ENCODE assay signal across 1 cellular context in the genomic region with DNA sequence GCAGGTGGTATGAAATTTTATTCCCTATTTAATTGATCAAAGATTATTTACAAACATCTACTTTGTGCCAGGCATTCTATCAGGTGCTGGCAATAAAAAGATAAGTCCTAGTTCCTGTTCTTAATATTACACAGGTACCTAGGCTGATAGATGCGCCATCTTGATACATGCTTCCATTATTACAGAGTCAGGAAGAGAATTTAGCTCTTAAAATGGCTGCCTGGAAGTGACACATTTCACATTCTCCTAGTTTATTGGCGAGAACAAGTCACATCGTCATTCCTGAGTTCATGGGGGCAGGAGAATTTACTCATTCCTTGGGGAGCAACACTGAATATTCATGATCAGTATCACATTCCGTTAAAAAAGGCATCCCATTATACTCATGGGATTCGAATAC.
TF ChIP-seq lines count a peak whose summit lies in the region.

No MANE protein-coding gene starts in this region.

TF ChIP-seq in SK-N-SH treated with all-trans-retinoic acid at 6 μM for 48 hours, 23 proteins besides CTCF, POLR2A, EP300 and RAD21 (continued from another document):
- TF ChIP-seq PPARA (CRISPR knock-in tag; IDR thresholded peaks at IDR 0.05; ENCODE audit: borderline replicate concordance) (no peak), TOX (CRISPR knock-in tag; IDR thresholded peaks at IDR 0.05; ENCODE audit: borderline replicate concordance) (no peak), ISL1 (CRISPR knock-in tag; IDR thresholded peaks at IDR 0.05) (no peak), SNAI2 (CRISPR knock-in tag; IDR thresholded peaks at IDR 0.05) (no peak)
- TF ChIP-seq, protein P1, sequence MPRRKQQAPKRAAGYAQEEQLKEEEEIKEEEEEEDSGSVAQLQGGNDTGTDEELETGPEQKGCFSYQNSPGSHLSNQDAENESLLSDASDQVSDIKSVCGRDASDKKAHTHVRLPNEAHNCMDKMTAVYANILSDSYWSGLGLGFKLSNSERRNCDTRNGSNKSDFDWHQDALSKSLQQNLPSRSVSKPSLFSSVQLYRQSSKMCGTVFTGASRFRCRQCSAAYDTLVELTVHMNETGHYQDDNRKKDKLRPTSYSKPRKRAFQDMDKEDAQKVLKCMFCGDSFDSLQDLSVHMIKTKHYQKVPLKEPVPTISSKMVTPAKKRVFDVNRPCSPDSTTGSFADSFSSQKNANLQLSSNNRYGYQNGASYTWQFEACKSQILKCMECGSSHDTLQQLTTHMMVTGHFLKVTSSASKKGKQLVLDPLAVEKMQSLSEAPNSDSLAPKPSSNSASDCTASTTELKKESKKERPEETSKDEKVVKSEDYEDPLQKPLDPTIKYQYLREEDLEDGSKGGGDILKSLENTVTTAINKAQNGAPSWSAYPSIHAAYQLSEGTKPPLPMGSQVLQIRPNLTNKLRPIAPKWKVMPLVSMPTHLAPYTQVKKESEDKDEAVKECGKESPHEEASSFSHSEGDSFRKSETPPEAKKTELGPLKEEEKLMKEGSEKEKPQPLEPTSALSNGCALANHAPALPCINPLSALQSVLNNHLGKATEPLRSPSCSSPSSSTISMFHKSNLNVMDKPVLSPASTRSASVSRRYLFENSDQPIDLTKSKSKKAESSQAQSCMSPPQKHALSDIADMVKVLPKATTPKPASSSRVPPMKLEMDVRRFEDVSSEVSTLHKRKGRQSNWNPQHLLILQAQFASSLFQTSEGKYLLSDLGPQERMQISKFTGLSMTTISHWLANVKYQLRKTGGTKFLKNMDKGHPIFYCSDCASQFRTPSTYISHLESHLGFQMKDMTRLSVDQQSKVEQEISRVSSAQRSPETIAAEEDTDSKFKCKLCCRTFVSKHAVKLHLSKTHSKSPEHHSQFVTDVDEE (CRISPR knock-in tag; IDR thresholded peaks at IDR 0.05): no peak
TF ChIP-seq in SK-N-SH treated with all-trans-retinoic acid at 6 μM for 48 hours: peak in this region for 0.
